8 cellular contexts compared by ENCODE assay signal in the genomic region with DNA sequence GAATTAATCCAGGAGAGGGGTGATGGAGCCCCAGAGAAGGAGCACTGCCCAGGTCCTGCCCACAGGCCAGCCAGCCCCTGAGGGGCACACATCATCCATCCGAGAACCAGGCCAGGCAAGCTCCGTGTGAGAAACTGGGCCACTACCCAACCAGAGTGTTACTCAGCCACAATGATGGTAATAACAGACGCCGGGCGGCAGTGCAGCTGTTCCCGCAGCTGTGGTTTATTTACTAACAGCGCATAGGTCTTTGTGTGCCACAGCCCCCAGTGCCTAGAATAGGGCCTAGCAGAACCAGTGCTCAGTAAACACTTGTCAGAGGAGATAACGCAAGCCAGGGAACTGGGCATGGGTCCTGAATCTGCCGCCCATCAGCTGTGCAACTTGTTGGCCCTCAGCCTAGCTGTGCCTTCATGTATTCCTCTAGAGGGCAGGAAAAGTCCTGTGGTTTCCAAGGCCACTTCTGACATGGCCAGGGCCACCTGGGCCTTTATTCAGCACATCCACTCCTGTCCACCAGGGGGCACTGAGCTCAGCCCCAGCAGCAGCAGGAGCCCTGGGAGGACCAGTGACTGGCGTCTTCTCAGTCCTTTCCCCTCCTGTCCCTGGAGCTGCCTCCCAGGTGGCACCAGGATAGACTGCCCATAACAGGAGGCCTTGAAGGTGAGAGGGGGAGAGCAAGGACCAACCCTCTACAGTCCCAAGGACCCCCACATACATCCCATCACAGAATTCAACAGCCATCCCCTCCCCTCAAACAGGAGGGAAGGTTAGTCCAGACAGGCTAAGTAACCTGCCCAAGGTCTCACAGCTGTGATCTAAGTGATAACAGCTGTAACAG. TPM values are rescaled to one million over a fixed set of nuclear protein-coding genes. Genes with fewer than 3 reads are reported as not detected.
DNase-seq lines count a peak whose midpoint lies in the region; ATAC-seq, FAIRE-seq and TF ChIP-seq lines count a peak whose summit lies in the region.

No MANE protein-coding gene starts in this region.

- H3K79me2 ChIP-seq in PC-3 (ENCODE audit: low read length) (peaks cover 52% of the 10 kb centered on the region), osteoblast (ENCODE audit: insufficient read depth, low read length) (peaks cover 41% of the 10 kb centered on the region)

- no peak overlapping the region for H3K27ac ChIP-seq in PC-3 (ENCODE audit: low read length)
- no peak overlapping the region for H3K27ac ChIP-seq in osteoblast (ENCODE audit: low read depth, low read length)

- no peak overlapping the region for H2AFZ ChIP-seq in PC-3 (ENCODE audit: low read length)
- H2AFZ ChIP-seq in osteoblast (ENCODE audit: low read length), result no peak overlapping the region

- no peaks in the 10 kb centered on the region for H3K9me2 ChIP-seq in PC-3 (replicated peaks; ENCODE audit: low read length)

- H3K36me3 ChIP-seq in PC-3 (ENCODE audit: low read depth, low read length) (peaks cover 18% of the 10 kb centered on the region; the same call in 1 of the 2 replicates), osteoblast (ENCODE audit: insufficient read depth, low read length) (peaks cover 37% of the 10 kb centered on the region)

- ATAC-seq in PC-3 (peak; percentile 33), HG03342 (IDR thresholded peaks at IDR 0.05; ENCODE audit: unreplicated experiment) (no peak)

- H3K27ac Mint-ChIP-seq in CD14-positive monocyte, result peak overlapping the region; percentile 34 to 98 (median 80)
- peak overlapping the region; percentile 44 for H3K27ac Mint-ChIP-seq in activated T-cell treated with anti-CD3 and anti-CD28 coated beads, Interleukin-2, amount 50 U/mL, for 24 hours

- H3K4me1 Mint-ChIP-seq in CD14-positive monocyte, result peaks cover 82% of the 10 kb centered on the region
- H3K4me1 Mint-ChIP-seq in activated T-cell treated with anti-CD3 and anti-CD28 coated beads, Interleukin-2, amount 50 U/mL, for 24 hours (ENCODE audit: low read depth), result peaks cover 48% of the 10 kb centered on the region

- POLR2A ChIA-PET in PC-3 (lab: Charles Lee; ENCODE audit: unreplicated experiment), result no interaction called here

- no TSS peak for BruUV-seq in PC-3 (replicated peaks; lab: Mats Ljungman, UMichigan)

- CTCF ChIA-PET in PC-3 (lab: Charles Lee), result interaction anchor here (0.5 to 1.9 kb wide), 8 partner anchors 8 to 159 kb away, joined by 3 to 9 read pairs (median 4); no protein-coding TSS in a partner anchor

- intact Hi-C loops in CD14-positive monocyte (cut with micrococcal nuclease) (loop anchor here (5.0 to 10.0 kb wide), 6 partner anchors 38 to 285 kb away; partner anchors contain the start of genes TMED9 (in 2 of the 2), DOK3 (in 1 of the 2), LMAN2 (in 1 of the 2) and PDLIM7 (in 1 of the 2)), PC-3 (cut with micrococcal nuclease) (loop anchor here (2.0 kb wide), 1 partner anchor 145 kb away; no protein-coding TSS in a partner anchor)

- peaks cover 39% of the 10 kb centered on the region for H3K4me1 ChIP-seq in PC-3 (ENCODE audit: insufficient read depth, low read length)
- peaks cover 35% of the 10 kb centered on the region for H3K4me1 ChIP-seq in osteoblast (ENCODE audit: insufficient read depth, low read length)

- H3K9me3 ChIP-seq in PC-3 (ENCODE audit: low read length), result no peaks in the 10 kb centered on the region
- H3K9me3 ChIP-seq in osteoblast (ENCODE audit: low read depth, low read length), result no peaks in the 10 kb centered on the region

- peaks cover 0 to 3% (median 0%) of the 10 kb centered on the region in 7 donors for H3K9me3 Mint-ChIP-seq in CD14-positive monocyte
- no peaks in the 10 kb centered on the region for H3K9me3 Mint-ChIP-seq in activated T-cell treated with anti-CD3 and anti-CD28 coated beads, Interleukin-2, amount 50 U/mL, for 24 hours

- H3K4me2 ChIP-seq in PC-3 (ENCODE audit: low read length), result peak overlapping the region; percentile 78
- H3K4me2 ChIP-seq in osteoblast (ENCODE audit: insufficient read depth, low read length), result peak overlapping the region; percentile 3

- H3K4me3 ChIP-seq in PC-3 (ENCODE audit: low read length), result peak overlapping the region; percentile 76; the same call in 1 of the 2 replicates
- H3K4me3 ChIP-seq in osteoblast (ENCODE audit: insufficient read depth, low read length), result no peak overlapping the region

- H3K9ac ChIP-seq in PC-3 (ENCODE audit: low read length), result no peak overlapping the region

- H3K27me3 Mint-ChIP-seq in CD14-positive monocyte (ENCODE audit: low read depth in 3 of 3), result peaks cover 0 to 1% (median 0%) of the 10 kb centered on the region in 3 donors
- peaks cover 5% of the 10 kb centered on the region for H3K27me3 Mint-ChIP-seq in activated T-cell treated with anti-CD3 and anti-CD28 coated beads, Interleukin-2, amount 50 U/mL, for 24 hours

- H3K36me3 Mint-ChIP-seq in CD14-positive monocyte, result peaks cover 24 to 31% of the 10 kb centered on the region in 2 donors
- peaks cover 48% of the 10 kb centered on the region for H3K36me3 Mint-ChIP-seq in activated T-cell treated with anti-CD3 and anti-CD28 coated beads, Interleukin-2, amount 50 U/mL, for 24 hours (ENCODE audit: low read depth)

- no peaks in the 10 kb centered on the region for H3F3A ChIP-seq in PC-3 (ENCODE audit: low read length, unreplicated experiment)

- H4K20me1 ChIP-seq in PC-3 (ENCODE audit: low read length), result peaks cover 16% of the 10 kb centered on the region
- H4K20me1 ChIP-seq in osteoblast (ENCODE audit: insufficient read depth, low read length), result peaks cover 29% of the 10 kb centered on the region

- peak overlapping the region; percentile 27 to 43 for H3K4me3 Mint-ChIP-seq in CD14-positive monocyte
- peak overlapping the region; percentile 64 for H3K4me3 Mint-ChIP-seq in activated T-cell treated with anti-CD3 and anti-CD28 coated beads, Interleukin-2, amount 50 U/mL, for 24 hours

- DNase-seq in CD14-positive monocyte (ENCODE audit: low spot score), result no peak
- peak; percentile 66 for DNase-seq in HK-2 (ENCODE audit: unreplicated experiment)
- DNase-seq in PC-3, result peak; percentile 94
- peak; percentile 82 for DNase-seq in activated T-cell treated with anti-CD3 and anti-CD28 coated beads, Interleukin-2, amount 50 U/mL, for 24 hours
- peak; percentile 51 for DNase-seq in fibroblast of gingiva (ENCODE audit: low read depth)
- DNase-seq in osteoblast (ENCODE audit: insufficient read length, low spot score, missing footprints), result peak; percentile 96
- DNase-seq in urothelium cell line (ENCODE audit: low spot score), result peak; percentile 66

- H3K27me3 ChIP-seq in PC-3 (ENCODE audit: low read length), result no peaks in the 10 kb centered on the region
- H3K27me3 ChIP-seq in osteoblast (ENCODE audit: insufficient read depth, low read length), result no peaks in the 10 kb centered on the region

- peak; percentile 96 for TF ChIP-seq CTCF in CD14-positive monocyte (IDR thresholded peaks at IDR 0.05)
- TF ChIP-seq CTCF in PC-3 (conservative IDR thresholded peaks at IDR 0.05; ENCODE audit: low read depth, low read length), result peak; percentile 99
- TF ChIP-seq CTCF in osteoblast (IDR thresholded peaks at IDR 0.05; ENCODE audit: extremely low read depth, low read depth, low read length), result peak; percentile 95

- no peak for FAIRE-seq in urothelium cell line (lab: Jason Lieb, UNC)

RNA-seq across cellular contexts. Expression of gene MXD3, which starts 2.1 kb away (rescaled TPM):
- polyA plus RNA-seq in CD14-positive monocyte, result 10 to 100 TPM; 21.5 to 25.5 TPM
- total RNA-seq in PC-3 (2014; rRNA removed), result 45.7 and 55.1 TPM in 2 replicates
- total RNA-seq in osteoblast, result 2.7 and 3.3 TPM in 2 replicates

RNA-seq across cellular contexts. Expression of gene PRELID1, which starts 6.0 kb away (rescaled TPM):
- polyA plus RNA-seq in CD14-positive monocyte, result 100 to 1,000 TPM; 490 to 510 TPM
- total RNA-seq in PC-3 (2014; rRNA removed) (496 and 505 TPM in 2 replicates), osteoblast (69.5 and 82.2 TPM in 2 replicates)

RNA-seq across cellular contexts. Expression of gene RAB24, which starts 6.1 kb away (rescaled TPM):
- 10 to 100 TPM; 74.3 to 94.4 TPM for polyA plus RNA-seq in CD14-positive monocyte
- 40.3 and 41.1 TPM in 2 replicates for total RNA-seq in PC-3 (2014; rRNA removed)
- total RNA-seq in osteoblast, result 21.5 and 22.8 TPM in 2 replicates

RNA-seq across cellular contexts. Expression of gene LMAN2, which starts 41.9 kb away (rescaled TPM):
- polyA plus RNA-seq in CD14-positive monocyte, result 100 to 1,000 TPM; 259 to 275 TPM
- total RNA-seq in PC-3 (2014; rRNA removed) (310 and 369 TPM in 2 replicates), osteoblast (295 and 356 TPM in 2 replicates)

RNA-seq across cellular contexts. Expression of gene RGS14, which starts 48.2 kb away (rescaled TPM):
- polyA plus RNA-seq in CD14-positive monocyte, result 10 to 100 TPM; 35.4 to 43.5 TPM
- total RNA-seq in PC-3 (2014; rRNA removed) (32.3 TPM in 2 replicates), osteoblast (7.4 and 9.4 TPM in 2 replicates)

Comparison
In these comparisons a context has a peak if more than half of its experiments do, and no peak if none do; other contexts are left out.
1. RNA of gene MXD3, which starts 2.1 kb away (total RNA-seq): 45.7 to 55.1 TPM in PC-3; 2.7 to 3.3 TPM in osteoblast; every median in the first group is over 10 times any median in the second.
2. Peak in every context shown above with its lines, with median percentiles within 50 percentile points of each other: CTCF ChIP-seq.